ENCODE assay signal across 23 cellular contexts in the genomic region with DNA sequence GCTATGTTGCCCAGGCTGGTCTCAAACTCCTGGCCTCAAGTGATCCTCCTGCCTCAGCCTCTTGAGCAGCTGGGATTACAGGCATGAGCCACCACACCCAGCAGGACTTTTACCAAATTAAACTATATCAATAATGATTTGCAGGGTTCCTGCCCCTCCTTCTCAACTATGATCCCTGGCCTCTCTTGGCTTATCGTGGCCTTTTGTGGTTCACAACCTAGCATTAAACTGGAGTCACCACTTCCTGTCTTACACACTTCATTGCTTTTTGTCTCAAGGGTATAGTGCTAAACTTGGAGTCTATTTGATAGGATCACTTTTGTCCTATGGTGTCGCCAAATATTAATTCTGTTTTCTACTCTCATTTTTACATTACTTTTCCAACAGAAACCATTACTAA.
DNase-seq lines count a peak whose midpoint lies in the region; ATAC-seq and TF ChIP-seq lines count a peak whose summit lies in the region.
"Had no signal": no experiment of that assay in that cellular context is flagged by ENCODE, and none has a peak within 500 bp of the region (broad histone marks: within the 10 kb centered on the region; RNA-seq: fewer than 3 reads in every experiment).

No MANE protein-coding gene starts in this region.

- H3K36me3 ChIP-seq in prostate gland = no peaks in the 10 kb centered on the region
- H3K36me3 ChIP-seq: ovary had no signal

- 92% methylated on average over 2 of the region's 2 CpGs for WGBS in prostate gland

- no peak for TF ChIP-seq POLR2A in NB4 (IDR thresholded peaks at IDR 0.05; ENCODE audit: extremely low read depth, insufficient read length)
- TF ChIP-seq POLR2A in prostate gland (IDR thresholded peaks at IDR 0.05) = no peak

- no peaks in the 10 kb centered on the region for H3K27me3 ChIP-seq in prostate gland (replicated peaks; ENCODE audit: insufficient read depth)
- H3K27me3 ChIP-seq: BE2C, left lung, ovary, thyroid gland had no signal

- ATAC-seq in GM21576 (IDR thresholded peaks at IDR 0.05; ENCODE audit: unreplicated experiment) = peak; percentile 49
- ATAC-seq in GM18517 (IDR thresholded peaks at IDR 0.05; ENCODE audit: unreplicated experiment) = no peak
- ATAC-seq: A549, left lung, natural killer cell, sciatic nerve had no signal

- H3K4me1 Mint-ChIP-seq in activated T-cell treated with anti-CD3 and anti-CD28 coated beads, Interleukin-2, amount 50 U/mL, for 24 hours (ENCODE audit: low read depth) = peaks cover 4% of the 10 kb centered on the region
- peaks cover 0 to 10% of the 10 kb centered on the region in 2 donors for H3K4me1 Mint-ChIP-seq in immature natural killer cell
- H3K4me1 Mint-ChIP-seq: brain, endodermal cell, mesothelial cell of epicardium, natural killer cell had no signal

- TF ChIP-seq CTCF in NB4 (IDR thresholded peaks at IDR 0.05; ENCODE audit: low read depth, low read length) (no peak), prostate gland (IDR thresholded peaks at IDR 0.05) (no peak)

- no peaks in the 10 kb centered on the region for H3K4me1 ChIP-seq in prostate gland (replicated peaks)
- H3K4me1 ChIP-seq: A549, BE2C, left lung, thyroid gland had no signal

- no peak overlapping the region for H3K27ac ChIP-seq in prostate gland
- H3K27ac ChIP-seq: A549, left lung, ovary, PC-9, thyroid gland had no signal

- intact Hi-C loops in prostate gland (cut with DNase I) = no loop called here

- DNase-seq in activated T-cell treated with anti-CD3 and anti-CD28 coated beads, Interleukin-2, amount 50 U/mL, for 24 hours = no peak
- DNase-seq in activated T-cell treated with anti-CD3 and anti-CD28 coated beads for 4 hours = no peak
- DNase-seq in NB4 (ENCODE audit: low read depth) = peak; percentile 27
- DNase-seq in immature natural killer cell = no peak
- no peak for DNase-seq in activated CD4-positive, alpha-beta T cell treated with anti-CD3 and anti-CD28 coated beads for 48 hours
- no peak for DNase-seq in prostate gland (ENCODE audit: low spot score)
- DNase-seq: BE2C, endodermal cell, glutamatergic neuron, KG1, left lung, natural killer cell, NCI-H1105, NCI-H2081, ovary, PC-9, thyroid gland had no signal

- no peaks in the 10 kb centered on the region for H3K9me3 Mint-ChIP-seq in activated T-cell treated with anti-CD3 and anti-CD28 coated beads, Interleukin-2, amount 50 U/mL, for 24 hours
- H3K9me3 Mint-ChIP-seq in immature natural killer cell = no peaks in the 10 kb centered on the region
- H3K9me3 Mint-ChIP-seq: brain, endodermal cell, mesothelial cell of epicardium, natural killer cell had no signal

- peak overlapping the region; percentile 47 for H3K27ac Mint-ChIP-seq in activated T-cell treated with anti-CD3 and anti-CD28 coated beads, Interleukin-2, amount 50 U/mL, for 24 hours
- H3K27ac Mint-ChIP-seq in immature natural killer cell = peak overlapping the region in 4 of 6 donors; percentile 17 to 60 (median 38)
- H3K27ac Mint-ChIP-seq: brain, endodermal cell, mesothelial cell of epicardium, natural killer cell had no signal

- H3K4me3 Mint-ChIP-seq in activated T-cell treated with anti-CD3 and anti-CD28 coated beads, Interleukin-2, amount 50 U/mL, for 24 hours = no peak overlapping the region
- H3K4me3 Mint-ChIP-seq in immature natural killer cell = no peak overlapping the region
- H3K4me3 Mint-ChIP-seq: brain, endodermal cell, mesothelial cell of epicardium, natural killer cell had no signal

- H3K9me3 ChIP-seq in prostate gland = no peaks in the 10 kb centered on the region
- H3K9me3 ChIP-seq: A549, BE2C, left lung, ovary, thyroid gland had no signal

- peaks cover 44% of the 10 kb centered on the region for H3K36me3 Mint-ChIP-seq in activated T-cell treated with anti-CD3 and anti-CD28 coated beads, Interleukin-2, amount 50 U/mL, for 24 hours (ENCODE audit: low read depth)
- peaks cover 11 to 30% (median 25%) of the 10 kb centered on the region in 3 donors for H3K36me3 Mint-ChIP-seq in immature natural killer cell
- H3K36me3 Mint-ChIP-seq: natural killer cell had no signal

- H3K4me3 ChIP-seq in NB4 (ENCODE audit: low read depth, low read length) (no peak overlapping the region), prostate gland (no peak overlapping the region)
- H3K4me3 ChIP-seq: A549, left lung, ovary, PC-9, thyroid gland had no signal

- no peaks in the 10 kb centered on the region for H3K27me3 Mint-ChIP-seq in activated T-cell treated with anti-CD3 and anti-CD28 coated beads, Interleukin-2, amount 50 U/mL, for 24 hours
- no peaks in the 10 kb centered on the region for H3K27me3 Mint-ChIP-seq in immature natural killer cell (ENCODE audit: low read depth in 3 of 3)
- H3K27me3 Mint-ChIP-seq: brain had no signal
